ENCODE assay signal across 1 cellular context in genomic region chr17:32141690-32142037, GRCh38.
TF ChIP-seq lines count a peak whose summit lies in the region.

No MANE protein-coding gene starts in this region.

TF ChIP-seq in SK-N-SH, 30 proteins besides CTCF, POLR2A, EP300 and RAD21 (continued from another document):
- TF ChIP-seq REST (IDR thresholded peaks at IDR 0.05; ENCODE audit: low read depth, low read length) (no peak), MEF2A (IDR thresholded peaks at IDR 0.05; ENCODE audit: borderline replicate concordance, low read depth) (no peak), CHD2 (IDR thresholded peaks at IDR 0.05; ENCODE audit: low read length, partially characterized antibody) (no peak), FOXJ3 (CRISPR knock-in tag; IDR thresholded peaks at IDR 0.05) (no peak), RXRA (IDR thresholded peaks at IDR 0.05; ENCODE audit: borderline replicate concordance, low read depth) (no peak), POLR2AphosphoS5 (IDR thresholded peaks at IDR 0.05; ENCODE audit: low read depth, low read length) (no peak), ELF1 (IDR thresholded peaks at IDR 0.05) (no peak), FOSL2 (IDR thresholded peaks at IDR 0.05; ENCODE audit: borderline replicate concordance, low read depth) (no peak)
